9 cellular contexts compared by ENCODE assay signal in the genomic region with DNA sequence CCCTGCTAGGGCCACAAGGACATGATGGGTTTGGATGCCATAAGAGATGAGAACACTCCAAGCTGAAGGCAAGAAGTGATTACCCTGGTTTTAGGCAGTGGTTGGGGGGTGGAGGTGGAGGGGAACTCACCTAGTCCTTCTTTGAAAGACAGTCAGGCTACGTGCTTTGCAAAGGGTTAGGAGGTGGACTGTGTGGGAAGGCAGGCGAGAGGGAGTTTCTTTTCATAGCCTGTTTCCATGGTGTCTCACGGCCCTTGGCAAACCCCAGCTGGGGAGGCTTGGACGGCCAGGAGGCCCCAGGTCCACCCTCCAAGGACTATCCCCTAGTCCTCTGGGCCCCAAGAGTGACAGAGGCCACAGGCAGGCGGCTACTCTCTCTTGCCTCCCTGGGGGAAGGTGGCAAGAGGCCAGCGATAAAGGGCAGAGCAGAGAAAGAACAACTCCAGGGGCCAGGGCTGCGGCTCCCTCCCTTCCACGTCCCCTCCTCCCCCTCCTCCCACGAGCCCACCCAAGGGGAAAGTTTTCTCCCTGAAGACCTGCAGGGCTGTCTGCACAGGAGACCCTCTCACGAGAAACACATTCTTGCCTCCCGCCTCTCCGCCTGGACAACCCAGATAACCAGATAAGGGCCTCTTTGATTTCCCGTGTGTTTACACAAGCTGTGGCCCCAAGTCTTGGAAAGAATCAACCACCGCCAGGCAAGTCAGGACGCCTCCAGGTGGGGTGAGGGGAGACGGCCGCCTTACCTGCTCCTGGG.
DNase-seq lines count a peak whose midpoint lies in the region; ATAC-seq and TF ChIP-seq lines count a peak whose summit lies in the region.
"Had no signal": no experiment of that assay in that cellular context is flagged by ENCODE, and none has a peak within 500 bp of the region (broad histone marks: within the 10 kb centered on the region; RNA-seq: fewer than 3 reads in every experiment).

No MANE protein-coding gene starts in this region.

- in situ Hi-C loops in brain microvascular endothelial cell (cut with HindIII; ENCODE audit: low pct_ligation_motif_present, low sequenced_read_pairs) = no loop called here

- peak overlapping the region; percentile 88 for H3K4me3 Mint-ChIP-seq in CD8-positive, alpha-beta T cell
- H3K4me3 Mint-ChIP-seq in natural killer cell = peak overlapping the region; percentile 86
- no peak overlapping the region for H3K4me3 Mint-ChIP-seq in Calu3 (ENCODE audit: low read depth, unreplicated experiment)

- H3K36me3 Mint-ChIP-seq in CD8-positive, alpha-beta T cell = peaks cover 61% of the 10 kb centered on the region
- H3K36me3 Mint-ChIP-seq in natural killer cell (peaks cover under 1% of the 10 kb centered on the region), Calu3 (ENCODE audit: insufficient read depth, unreplicated experiment) (no peaks in the 10 kb centered on the region)

- peaks cover 81% of the 10 kb centered on the region for H3K4me1 Mint-ChIP-seq in CD8-positive, alpha-beta T cell (ENCODE audit: low read depth)
- H3K4me1 Mint-ChIP-seq in natural killer cell = peaks cover 59 to 83% of the 10 kb centered on the region in 2 donors
- peaks cover 10% of the 10 kb centered on the region for H3K4me1 Mint-ChIP-seq in Calu3 (ENCODE audit: low read depth, unreplicated experiment)

- H3K27ac ChIP-seq in CD8-positive, alpha-beta T cell (ENCODE audit: low read depth, low read length) = peak overlapping the region; percentile 69
- H3K27ac ChIP-seq in brain microvascular endothelial cell = no peak overlapping the region

- H3K27me3 ChIP-seq in CD8-positive, alpha-beta T cell (ENCODE audit: insufficient read depth, low read length) = no peaks in the 10 kb centered on the region
- no peaks in the 10 kb centered on the region for H3K27me3 ChIP-seq in brain microvascular endothelial cell (replicated peaks)

- DNase-seq in CD8-positive, alpha-beta T cell = peak in 2 of 7 experiments; percentile 28 to 36
- peak; percentile 58 for DNase-seq in NCI-H1105 treated with DMSO at 0.1 percent for 48 hours (lab: John Stamatoyannopoulos, UW)
- DNase-seq in brain microvascular endothelial cell = peak; percentile 4
- no peak for DNase-seq in natural killer cell
- DNase-seq in effector CD8-positive, alpha-beta T cell (lab: John Stamatoyannopoulos, UW) = no peak
- no peak for DNase-seq in Calu3
- no peak for DNase-seq in stimulated activated CD4-positive, alpha-beta T cell treated with anti-CD3 and anti-CD28 coated beads, Interleukin-4, amount 100 ng/mL, for 1 hour
- DNase-seq: DMS 273 treated with DMSO at 0.1 percent for 48 hours had no signal

- peaks cover 81% of the 10 kb centered on the region for H3K4me1 ChIP-seq in CD8-positive, alpha-beta T cell (ENCODE audit: insufficient read depth, low read length)

- intact Hi-C loops in CD8-positive, alpha-beta T cell (cut with DNase I, micrococcal nuclease) = loop anchor here (1.0 to 5.0 kb wide), 3 partner anchors 27 to 1602 kb away; a partner anchor contains a TSS
- intact Hi-C loops in natural killer cell (cut with micrococcal nuclease) (no loop called here), Calu3 (cut with micrococcal nuclease; ENCODE audit: unreplicated experiment) (no loop called here)

- no peaks in the 10 kb centered on the region for H3K27me3 Mint-ChIP-seq in CD8-positive, alpha-beta T cell (ENCODE audit: low read depth)
- no peaks in the 10 kb centered on the region for H3K27me3 Mint-ChIP-seq in natural killer cell (ENCODE audit: low read depth in 2 of 2)
- peaks cover 66% of the 10 kb centered on the region for H3K27me3 Mint-ChIP-seq in Calu3 (ENCODE audit: unreplicated experiment)

- no peaks in the 10 kb centered on the region for H3K9me3 ChIP-seq in CD8-positive, alpha-beta T cell (ENCODE audit: low read length)

- no peaks in the 10 kb centered on the region for H3K36me3 ChIP-seq in CD8-positive, alpha-beta T cell (ENCODE audit: insufficient read depth, low read length)
- no peaks in the 10 kb centered on the region for H3K36me3 ChIP-seq in brain microvascular endothelial cell (replicated peaks)

- ATAC-seq in CD8-positive, alpha-beta T cell = peak; percentile 13
- ATAC-seq in natural killer cell (no peak), HG02884 (IDR thresholded peaks at IDR 0.05; ENCODE audit: unreplicated experiment) (no peak)

- no TSS peak for BruUV-seq in Calu3 (replicated peaks; lab: Mats Ljungman, UMichigan)

- CTCF ChIA-PET in CD8-positive, alpha-beta T cell (lab: Charles Lee) = interaction anchor here (1.0 to 7.2 kb wide), 6 partner anchors 11 to 142 kb away, joined by 3 to 62 read pairs (median 4); no protein-coding TSS in a partner anchor
- CTCF ChIA-PET in Calu3 (lab: Charles Lee) = interaction anchor here (0.7 kb wide), 1 partner anchor 240 kb away, joined by 3 read pairs; no protein-coding TSS in a partner anchor

- POLR2A ChIA-PET in CD8-positive, alpha-beta T cell (lab: Charles Lee) = interaction anchor here (2.1 to 4.1 kb wide), 7 partner anchors 13 to 151 kb away, joined by 7 to 38 read pairs (median 15); a partner anchor contains a TSS

- peak overlapping the region; percentile 77 for H3K4me3 ChIP-seq in CD8-positive, alpha-beta T cell (ENCODE audit: low read depth, low read length)
- no peak overlapping the region for H3K4me3 ChIP-seq in brain microvascular endothelial cell (ENCODE audit: low read depth, low read length)

- no peaks in the 10 kb centered on the region for H3K9me3 Mint-ChIP-seq in CD8-positive, alpha-beta T cell
- H3K9me3 Mint-ChIP-seq in natural killer cell (no peaks in the 10 kb centered on the region), Calu3 (ENCODE audit: low read depth, unreplicated experiment) (no peaks in the 10 kb centered on the region)

- TF ChIP-seq CTCF in CD8-positive, alpha-beta T cell (IDR thresholded peaks at IDR 0.05) = no peak
- TF ChIP-seq CTCF in brain microvascular endothelial cell (IDR thresholded peaks at IDR 0.05; ENCODE audit: low read depth, low read length, missing control alignments) (no peak), natural killer cell (IDR thresholded peaks at IDR 0.05) (no peak), Calu3 (IDR thresholded peaks at IDR 0.05; ENCODE audit: unreplicated experiment) (no peak)

- peak overlapping the region; percentile 97 for H3K27ac Mint-ChIP-seq in CD8-positive, alpha-beta T cell
- peak overlapping the region; percentile 93 for H3K27ac Mint-ChIP-seq in natural killer cell
- H3K27ac Mint-ChIP-seq in Calu3 (ENCODE audit: unreplicated experiment) = no peak overlapping the region

Comparison
In these comparisons a context has a peak if more than half of its experiments do, and no peak if none do; other contexts are left out.
1. DNase-seq: peak in NCI-H1105 treated with DMSO at 0.1 percent for 48 hours (single experiment) and brain microvascular endothelial cell (single experiment); none in natural killer cell (single experiment), effector CD8-positive, alpha-beta T cell (single experiment), Calu3 (single experiment) and stimulated activated CD4-positive, alpha-beta T cell treated with anti-CD3 and anti-CD28 coated beads, Interleukin-4, amount 100 ng/mL, for 1 hour (single experiment).
2. intact Hi-C loops: an anchor here in CD8-positive, alpha-beta T cell (1.0 to 5.0 kb wide); none called in natural killer cell and Calu3.